Comparison of ENCODE assay signal across 9 cellular contexts in the genomic region with DNA sequence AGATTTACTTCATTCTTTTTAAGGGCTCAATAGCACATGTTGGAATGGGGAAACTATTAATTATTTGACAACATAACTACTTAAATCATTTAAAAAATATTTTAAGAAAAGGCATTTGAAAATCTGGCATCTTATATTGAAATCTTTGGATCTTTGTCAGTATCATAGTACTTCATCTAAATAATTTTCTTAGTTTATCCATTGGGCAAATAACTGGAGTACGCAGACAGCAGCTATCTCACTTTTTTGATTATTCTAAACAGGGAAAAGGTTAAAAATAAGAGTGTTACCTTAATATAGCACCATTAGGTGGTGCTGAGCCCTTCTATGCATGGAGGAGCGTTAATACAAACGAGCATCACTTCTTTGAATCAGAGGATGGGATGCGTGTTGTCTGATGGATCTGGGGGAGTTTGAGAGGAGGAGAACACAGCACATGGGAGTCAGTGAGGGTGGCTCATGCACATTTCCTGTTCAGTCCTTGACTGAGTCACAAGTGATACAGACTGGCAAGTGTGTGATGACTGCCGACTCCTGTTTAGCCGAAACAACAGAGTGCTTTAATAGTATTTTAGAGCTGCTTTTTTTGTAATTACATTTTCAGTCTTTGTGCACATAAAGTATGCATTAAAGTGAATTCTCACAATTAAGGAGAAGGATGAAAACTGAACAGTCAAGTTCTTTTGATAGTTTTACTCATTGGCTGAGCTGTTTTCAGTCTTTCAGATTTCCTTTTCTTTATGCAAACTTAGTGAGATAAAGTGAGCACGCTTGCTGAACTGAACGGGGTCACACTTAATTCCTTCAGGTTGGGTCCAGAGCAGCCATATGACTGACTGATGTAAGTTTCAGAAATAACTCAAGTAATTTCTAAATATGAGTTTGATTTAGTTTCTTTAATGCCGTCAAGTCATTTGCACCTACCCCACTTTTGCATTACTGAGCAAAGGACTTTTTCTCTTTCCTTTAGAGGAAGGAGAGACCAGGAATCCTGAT.
DNase-seq lines count a peak whose midpoint lies in the region; ATAC-seq and TF ChIP-seq lines count a peak whose summit lies in the region.
"Had no signal": no experiment of that assay in that cellular context is flagged by ENCODE, and none has a peak within 500 bp of the region (broad histone marks: within the 10 kb centered on the region; RNA-seq: fewer than 3 reads in every experiment).

No MANE protein-coding gene starts in this region.

- H3K27ac Mint-ChIP-seq in Caco-2 (ENCODE audit: unreplicated experiment): no peak overlapping the region

- H3K4me1 Mint-ChIP-seq in Caco-2 (ENCODE audit: low read depth, unreplicated experiment): no peaks in the 10 kb centered on the region

- H3K9me3 ChIP-seq in esophagus muscularis mucosa (no peaks in the 10 kb centered on the region), Caco-2 (no peaks in the 10 kb centered on the region)
- H3K9me3 ChIP-seq: body of pancreas had no signal

- no TSS peak for BruUV-seq in Caco-2 (replicated peaks; lab: Mats Ljungman, UMichigan)

- TF ChIP-seq POLR2A in esophagus muscularis mucosa (IDR thresholded peaks at IDR 0.05; ENCODE audit: low read depth): no peak

- H3K4me1 ChIP-seq in esophagus muscularis mucosa: peaks cover 16 to 22% (median 17%) of the 10 kb centered on the region in 4 donors
- H3K4me1 ChIP-seq in Caco-2: peaks cover 3% of the 10 kb centered on the region; the same call in 1 of the 2 replicates

- POLR2A ChIA-PET in Caco-2 (lab: Charles Lee): no interaction called here

- H3K27ac ChIP-seq in angular gyrus (ENCODE audit: low read depth, low read length) (peak overlapping the region; percentile 76), esophagus muscularis mucosa (replicated peaks in 1 of 4) (peak overlapping the region in 1 of 4 donors; percentile 3)
- H3K27ac ChIP-seq: body of pancreas had no signal

- intact Hi-C loops in esophagus muscularis mucosa (cut with DNase I): no loop called here
- intact Hi-C loops in Caco-2 (cut with micrococcal nuclease; ENCODE audit: unreplicated experiment): no loop called here

- ATAC-seq in GM18868 (IDR thresholded peaks at IDR 0.05; ENCODE audit: unreplicated experiment): peak; percentile 93
- ATAC-seq in HG03066 (IDR thresholded peaks at IDR 0.05; ENCODE audit: low read depth, unreplicated experiment): peak; percentile 63
- ATAC-seq: body of pancreas had no signal

- no peaks in the 10 kb centered on the region for H3K27me3 Mint-ChIP-seq in Caco-2 (ENCODE audit: insufficient read depth, unreplicated experiment)

- TF ChIP-seq EP300 in esophagus muscularis mucosa (IDR thresholded peaks at IDR 0.05): no peak

- H3K4me3 Mint-ChIP-seq in Caco-2 (ENCODE audit: unreplicated experiment): no peak overlapping the region

- H3K36me3 Mint-ChIP-seq in Caco-2 (ENCODE audit: insufficient read depth, unreplicated experiment): peaks cover 22% of the 10 kb centered on the region

- 68% methylated on average over 9 of the region's 9 CpGs for WGBS in esophagus muscularis mucosa

- CTCF ChIA-PET in Caco-2 (lab: Charles Lee): no interaction called here

- no peaks in the 10 kb centered on the region for H3K9me3 Mint-ChIP-seq in Caco-2 (ENCODE audit: unreplicated experiment)

- H3K27me3 ChIP-seq in esophagus muscularis mucosa (no peaks in the 10 kb centered on the region), Caco-2 (replicated peaks; ENCODE audit: control insufficient read depth, insufficient read depth, low read length) (no peaks in the 10 kb centered on the region)
- H3K27me3 ChIP-seq: body of pancreas had no signal

- no peak overlapping the region for H3K4me3 ChIP-seq in esophagus muscularis mucosa
- no peak overlapping the region for H3K4me3 ChIP-seq in Caco-2 (ENCODE audit: low read depth, low read length)
- H3K4me3 ChIP-seq: body of pancreas had no signal

- DNase-seq in T follicular helper cell (ENCODE audit: low read depth) (peak; percentile 18), lung microvascular endothelial cell (ENCODE audit: low read depth in 2 of 2) (peak; percentile 41 to 96), esophagus muscularis mucosa (ENCODE audit: extremely low spot score) (no peak), Caco-2 (no peak)
- peak in 5 of 6 experiments; percentile 0 to 32 (median 20) for DNase-seq in stimulated activated naive CD4-positive, alpha-beta T cell (lab: John Stamatoyannopoulos, UW)

- TF ChIP-seq CTCF in esophagus muscularis mucosa (IDR thresholded peaks at IDR 0.05): no peak
- no peak for TF ChIP-seq CTCF in Caco-2 (IDR thresholded peaks at IDR 0.05; ENCODE audit: insufficient read depth in 1 of 2, low read depth in 1 of 2, low read length in 1 of 2, severe bottlenecking in 1 of 2, unreplicated experiment in 1 of 2)

- H3K36me3 ChIP-seq in esophagus muscularis mucosa: no peaks in the 10 kb centered on the region
- H3K36me3 ChIP-seq in Caco-2 (ENCODE audit: control insufficient read depth, insufficient read depth, low read length): no peaks in the 10 kb centered on the region

Comparison
In these comparisons a context has a peak if more than half of its experiments do, and no peak if none do; other contexts are left out.
1. DNase-seq: peak in T follicular helper cell (single experiment), lung microvascular endothelial cell (2 of 2) and stimulated activated naive CD4-positive, alpha-beta T cell (5 of 6); none in esophagus muscularis mucosa (single experiment) and Caco-2 (0 of 2).